35 cellular contexts compared by ENCODE assay signal in genomic region chr2:124046332-124046731, GRCh38. TPM values are rescaled to one million over a fixed set of nuclear protein-coding genes. Genes with fewer than 3 reads are reported as not detected.
"Had no signal": no experiment of that assay in that cellular context is flagged by ENCODE, and none has a peak within 500 bp of the region (broad histone marks: within the 10 kb centered on the region; RNA-seq: fewer than 3 reads in every experiment).

No MANE protein-coding gene starts in this region.

- H3K27ac Mint-ChIP-seq: activated CD8-positive, alpha-beta T cell treated with anti-CD3 and anti-CD28 coated beads for 36 hours; activated naive CD4-positive, alpha-beta T cell treated with anti-CD3 and anti-CD28 coated beads, Interleukin-2, amount 50 U/mL, for 24 hours; activated naive CD8-positive, alpha-beta T cell treated with anti-CD3 and anti-CD28 coated beads, Interleukin-2, amount 50 U/mL, for 24 hours; activated T-helper 17 cell treated with anti-CD3 and anti-CD28 coated beads, Interleukin-2, amount 50 U/mL, for 72 hours; effector memory CD8-positive, alpha-beta T cell; nephron; progenitor cell of endocrine pancreas had no signal

- ATAC-seq: activated CD8-positive, alpha-beta T cell treated with anti-CD3 and anti-CD28 coated beads for 36 hours; activated naive CD8-positive, alpha-beta T cell treated with anti-CD3 and anti-CD28 coated beads, Interleukin-2, amount 50 U/mL, for 24 hours; activated T-cell treated with anti-CD3 and anti-CD28 coated beads, Interleukin-2, amount 50 U/mL, for 4 hours; activated T-helper 17 cell treated with anti-CD3 and anti-CD28 coated beads, Interleukin-2, amount 50 U/mL, for 72 hours; effector memory CD8-positive, alpha-beta T cell; gastroesophageal sphincter; left ventricle myocardium superior; right lobe of liver; stimulated activated naive CD8-positive, alpha-beta T cell treated with anti-CD3 and anti-CD28 coated beads, Interleukin-15, Interleukin-2, amounts not matched to agents 100 U/mL and 50 U/mL, for 24 hours had no signal

- H3K36me3 ChIP-seq: gastroesophageal sphincter, neutrophil, ovary, right lobe of liver, uterus had no signal

- H3K9me3 Mint-ChIP-seq: activated CD8-positive, alpha-beta T cell treated with anti-CD3 and anti-CD28 coated beads for 36 hours; nephron had no signal

- H3K4me1 ChIP-seq: gastroesophageal sphincter, right lobe of liver, testis, uterus had no signal

- H3K27me3 ChIP-seq: gastroesophageal sphincter, neutrophil, ovary, right lobe of liver, testis, uterus had no signal

- H3K4me1 Mint-ChIP-seq: activated naive CD4-positive, alpha-beta T cell treated with anti-CD3 and anti-CD28 coated beads, Interleukin-2, amount 50 U/mL, for 24 hours; activated naive CD8-positive, alpha-beta T cell treated with anti-CD3 and anti-CD28 coated beads, Interleukin-2, amount 50 U/mL, for 24 hours; activated T-helper 17 cell treated with anti-CD3 and anti-CD28 coated beads, Interleukin-2, amount 50 U/mL, for 72 hours; nephron had no signal

- H3K4me3 ChIP-seq: gastroesophageal sphincter, ovary, right lobe of liver, testis, uterus had no signal

- H3K4me3 Mint-ChIP-seq: activated CD8-positive, alpha-beta T cell treated with anti-CD3 and anti-CD28 coated beads for 36 hours; activated naive CD4-positive, alpha-beta T cell treated with anti-CD3 and anti-CD28 coated beads, Interleukin-2, amount 50 U/mL, for 24 hours; activated naive CD8-positive, alpha-beta T cell treated with anti-CD3 and anti-CD28 coated beads, Interleukin-2, amount 50 U/mL, for 24 hours; activated T-cell treated with anti-CD3 and anti-CD28 coated beads, Interleukin-2, amount 50 U/mL, for 4 hours; activated T-helper 17 cell treated with anti-CD3 and anti-CD28 coated beads, Interleukin-2, amount 50 U/mL, for 72 hours; effector memory CD8-positive, alpha-beta T cell; nephron had no signal

- H3K9me3 ChIP-seq: gastroesophageal sphincter, neutrophil, ovary, right lobe of liver, testis, uterus had no signal

- H3K27ac ChIP-seq: gastroesophageal sphincter, neutrophil, ovary, right lobe of liver, testis, uterus had no signal

- H3K36me3 Mint-ChIP-seq: activated naive CD4-positive, alpha-beta T cell treated with anti-CD3 and anti-CD28 coated beads, Interleukin-2, amount 50 U/mL, for 24 hours had no signal

- DNase-seq: activated CD4-positive, alpha-beta T cell treated with anti-CD3 and anti-CD28 coated beads for 1 hour; activated CD4-positive, alpha-beta T cell treated with anti-CD3 and anti-CD28 coated beads, Interleukin-2, amount 50 U/mL, for 1 hour; activated CD8-positive, alpha-beta T cell treated with anti-CD3 and anti-CD28 coated beads for 36 hours; activated naive CD8-positive, alpha-beta T cell treated with anti-CD3 and anti-CD28 coated beads, Interleukin-2, amount 50 U/mL, for 24 hours; activated T-cell treated with anti-CD3 and anti-CD28 coated beads, Interleukin-2, amount 50 U/mL, for 4 hours; amygdala; caudate nucleus; cortex of kidney; effector memory CD8-positive, alpha-beta T cell; head of caudate nucleus; hippocampal formation; islet precursor cell; left ventricle myocardium superior; ovary; right lobe of liver; stimulated activated CD4-positive, alpha-beta T cell treated with anti-CD3 and anti-CD28 coated beads, Interleukin-12 subunit alpha, Interleukin-12 subunit beta, amount 100 ng/mL, for 4 hours; stimulated activated CD4-positive, alpha-beta T cell treated with anti-CD3 and anti-CD28 coated beads, Interleukin-4, amount 100 ng/mL, for 1 hour; stimulated activated naive CD8-positive, alpha-beta T cell treated with anti-CD3 and anti-CD28 coated beads, Interleukin-15, Interleukin-2, amounts not matched to agents 100 U/mL and 50 U/mL, for 24 hours; testis; trophoblast cell; uterus had no signal

- H3K27me3 Mint-ChIP-seq: activated CD8-positive, alpha-beta T cell treated with anti-CD3 and anti-CD28 coated beads for 36 hours; activated naive CD4-positive, alpha-beta T cell treated with anti-CD3 and anti-CD28 coated beads, Interleukin-2, amount 50 U/mL, for 24 hours; activated naive CD8-positive, alpha-beta T cell treated with anti-CD3 and anti-CD28 coated beads, Interleukin-2, amount 50 U/mL, for 24 hours; activated T-helper 17 cell treated with anti-CD3 and anti-CD28 coated beads, Interleukin-2, amount 50 U/mL, for 72 hours; effector memory CD8-positive, alpha-beta T cell; progenitor cell of endocrine pancreas had no signal

RNA-seq across cellular contexts. Expression of gene CNTNAP5, which starts 21.2 kb away (rescaled TPM):
- total RNA-seq: activated CD8-positive, alpha-beta T cell treated with anti-CD3 and anti-CD28 coated beads for 36 hours; activated T-cell treated with anti-CD3 and anti-CD28 coated beads, Interleukin-2, amount 50 U/mL, for 4 hours; activated T-helper 17 cell treated with anti-CD3 and anti-CD28 coated beads, Interleukin-2, amount 50 U/mL, for 72 hours; chondrocyte; endothelial cell of umbilical vein; fibroblast of lung; fibroblast of villous mesenchyme; left ventricle myocardium superior; lung microvascular endothelial cell; mesenteric fat pad; ovary; right lobe of liver; skeletal muscle tissue had no signal
- polyA plus RNA-seq: endothelial cell of umbilical vein, esophagus, fibroblast of lung, ovary had no signal
